In genomic region chr2:109331864-109332848, GRCh38 we compare ENCODE assay signal across 1 cellular context.
A peak's percentile ranks its signal among the peaks of the same experiment; 100 is the strongest.
TF ChIP-seq lines count a peak whose summit lies in the region.

No MANE protein-coding gene starts in this region.

TF ChIP-seq in HEK293, 187 proteins besides CTCF, POLR2A, EP300 and RAD21 (continued from another document):
- no peak for TF ChIP-seq ZNF76 (tag by site-specific recombination; IDR thresholded peaks at IDR 0.05; ENCODE audit: borderline replicate concordance, low read depth)
- peak; percentile 48; the same call in 1 of the 2 replicates for TF ChIP-seq ZNF341 (tag by site-specific recombination; IDR thresholded peaks at IDR 0.05; ENCODE audit: low read depth)
- no peak for TF ChIP-seq ZFP3 (tag by site-specific recombination; IDR thresholded peaks at IDR 0.05; ENCODE audit: low read depth)
- no peak; the same call in 1 of the 2 replicates for TF ChIP-seq SP2 (tag by site-specific recombination; IDR thresholded peaks at IDR 0.05)
